In genomic region chr5:103918668-103919367, GRCh38 we compare ENCODE assay signal across 11 cellular contexts.
DNase-seq lines count a peak whose midpoint lies in the region; ATAC-seq and TF ChIP-seq lines count a peak whose summit lies in the region.
"Had no signal": no experiment of that assay in that cellular context is flagged by ENCODE, and none has a peak within 500 bp of the region (broad histone marks: within the 10 kb centered on the region; RNA-seq: fewer than 3 reads in every experiment).

No MANE protein-coding gene starts in this region.

- no peak overlapping the region for H3K18ac ChIP-seq in trophoblast cell (ENCODE audit: low read length)

- no peak overlapping the region for H3K14ac ChIP-seq in trophoblast cell (ENCODE audit: low read length)

- peaks cover 4% of the 10 kb centered on the region for H3K4me1 ChIP-seq in fibroblast of lung (ENCODE audit: control insufficient read depth, extremely low read depth, insufficient read depth, low read length)
- no peaks in the 10 kb centered on the region for H3K4me1 ChIP-seq in trophoblast cell (ENCODE audit: control insufficient read depth in 1 of 2, insufficient read depth in 2 of 2, low read length in 2 of 2)
- H3K4me1 ChIP-seq: testis had no signal

- H3K4ac ChIP-seq in trophoblast cell (ENCODE audit: low read depth, low read length): no peak overlapping the region

- H3K27ac Mint-ChIP-seq in type B pancreatic cell: no peak overlapping the region
- H3K27ac Mint-ChIP-seq: activated naive CD8-positive, alpha-beta T cell treated with anti-CD3 and anti-CD28 coated beads for 36 hours had no signal

- ATAC-seq in HG02623 (IDR thresholded peaks at IDR 0.05; ENCODE audit: unreplicated experiment): no peak

- peaks cover 2% of the 10 kb centered on the region for H3K79me1 ChIP-seq in trophoblast cell (ENCODE audit: low read length)

- H3K27ac ChIP-seq in fibroblast of lung (ENCODE audit: insufficient read depth, low read length): no peak overlapping the region
- peak overlapping the region; percentile 78 for H3K27ac ChIP-seq in trophoblast cell (ENCODE audit: low read depth, low read length)
- H3K27ac ChIP-seq: testis had no signal

- H3K4me2 ChIP-seq in fibroblast of lung (ENCODE audit: extremely low read depth, insufficient read depth, low read length) (no peak overlapping the region), trophoblast cell (ENCODE audit: low read length) (no peak overlapping the region)

- no peaks in the 10 kb centered on the region for H3K27me3 Mint-ChIP-seq in type B pancreatic cell
- H3K27me3 Mint-ChIP-seq: activated naive CD8-positive, alpha-beta T cell treated with anti-CD3 and anti-CD28 coated beads for 36 hours had no signal

- no peak for TF ChIP-seq CTCF in fibroblast of lung (conservative IDR thresholded peaks at IDR 0.05 in 1 of 2, IDR thresholded peaks at IDR 0.05 in 1 of 2; ENCODE audit: low read depth in 1 of 2, low read length in 2 of 2)
- TF ChIP-seq CTCF in type B pancreatic cell (conservative IDR thresholded peaks at IDR 0.05): no peak

- in situ Hi-C loops in G401 (cut with HindIII; ENCODE audit: low sequenced_read_pairs): no loop called here

- no peaks in the 10 kb centered on the region for H3K9me3 ChIP-seq in fibroblast of lung (ENCODE audit: control insufficient read depth, insufficient read depth, low read depth, low read length)
- H3K9me3 ChIP-seq in trophoblast cell (ENCODE audit: insufficient read depth, low read depth, low read length): no peaks in the 10 kb centered on the region
- H3K9me3 ChIP-seq: testis had no signal

- H3K4me1 Mint-ChIP-seq in type B pancreatic cell (ENCODE audit: unreplicated experiment): peaks cover 12% of the 10 kb centered on the region
- H3K4me1 Mint-ChIP-seq: activated naive CD8-positive, alpha-beta T cell treated with anti-CD3 and anti-CD28 coated beads for 36 hours had no signal

- no peaks in the 10 kb centered on the region for H3K27me3 ChIP-seq in fibroblast of lung (ENCODE audit: control insufficient read depth, insufficient read depth, low read length)
- H3K27me3 ChIP-seq in trophoblast cell (ENCODE audit: insufficient read depth, low read length): no peaks in the 10 kb centered on the region
- H3K27me3 ChIP-seq: testis had no signal

- peak; percentile 65 for DNase-seq in G401 (ENCODE audit: low spot score)
- peak; percentile 58 for DNase-seq in NCI-H69 (lab: John Stamatoyannopoulos, UW)
- peak; percentile 55 to 89 for DNase-seq in fibroblast of lung (ENCODE audit: low read depth in 2 of 2)
- peak in 1 of 2 donors; percentile 13 for DNase-seq in trophoblast cell
- no peak for DNase-seq in cerebellum (ENCODE audit: low spot score)
- DNase-seq in DMS 273 treated with DMSO at 0.1 percent for 48 hours (lab: John Stamatoyannopoulos, UW): no peak
- no peak for DNase-seq in type B pancreatic cell (ENCODE audit: extremely low spot score, unreplicated experiment)
- DNase-seq: activated naive CD8-positive, alpha-beta T cell treated with anti-CD3 and anti-CD28 coated beads for 36 hours; NCI-H1436; testis had no signal

- no peak overlapping the region for H4K8ac ChIP-seq in trophoblast cell (ENCODE audit: low read depth, low read length)

- peak overlapping the region; percentile 7 for H2BK5ac ChIP-seq in trophoblast cell (ENCODE audit: low read depth, low read length, poor library complexity)

- H3K4me3 ChIP-seq in fibroblast of lung (replicated peaks in 1 of 4; ENCODE audit: control extremely low read depth in 1 of 4, insufficient read depth in 1 of 4, low read depth in 3 of 4, low read length in 4 of 4) (no peak overlapping the region), trophoblast cell (ENCODE audit: low read depth, low read length) (no peak overlapping the region)
- H3K4me3 ChIP-seq: testis had no signal

- no peak overlapping the region for H3K23ac ChIP-seq in trophoblast cell (ENCODE audit: low read length)

- no peaks in the 10 kb centered on the region for H4K20me1 ChIP-seq in fibroblast of lung (ENCODE audit: control insufficient read depth, extremely low read depth, insufficient read depth, low read length)

- H2BK12ac ChIP-seq in trophoblast cell (ENCODE audit: low read length): no peak overlapping the region

- no peak overlapping the region for H3K9ac ChIP-seq in fibroblast of lung (ENCODE audit: insufficient read depth, low read length)
- H3K9ac ChIP-seq in trophoblast cell (ENCODE audit: low read length): no peak overlapping the region

- H3K36me3 ChIP-seq in fibroblast of lung (ENCODE audit: control insufficient read depth, insufficient read depth, low read length): no peaks in the 10 kb centered on the region
- H3K36me3 ChIP-seq in trophoblast cell (ENCODE audit: control insufficient read depth in 1 of 2, insufficient read depth in 2 of 2, low read length in 2 of 2): no peaks in the 10 kb centered on the region

- H4K91ac ChIP-seq in trophoblast cell (ENCODE audit: low read depth, low read length): no peak overlapping the region

- H3K79me2 ChIP-seq in fibroblast of lung (ENCODE audit: control insufficient read depth, insufficient read depth, low read length) (no peaks in the 10 kb centered on the region), trophoblast cell (ENCODE audit: control insufficient read depth, insufficient read depth, low read length, poor library complexity) (no peaks in the 10 kb centered on the region)

- no peaks in the 10 kb centered on the region for H3K9me3 Mint-ChIP-seq in type B pancreatic cell
- H3K9me3 Mint-ChIP-seq: activated naive CD8-positive, alpha-beta T cell treated with anti-CD3 and anti-CD28 coated beads for 36 hours had no signal

- H2AK5ac ChIP-seq in trophoblast cell (ENCODE audit: low read length): no peak overlapping the region

- no peak overlapping the region for H3K4me3 Mint-ChIP-seq in type B pancreatic cell
- H3K4me3 Mint-ChIP-seq: activated naive CD8-positive, alpha-beta T cell treated with anti-CD3 and anti-CD28 coated beads for 36 hours had no signal

- H2AFZ ChIP-seq in fibroblast of lung (ENCODE audit: low read length): no peak overlapping the region
- no peak overlapping the region for H2AFZ ChIP-seq in trophoblast cell (ENCODE audit: insufficient read depth, low read length, poor library complexity)

- peak overlapping the region; percentile 13 for H2BK120ac ChIP-seq in trophoblast cell (ENCODE audit: insufficient read depth, low read length, poor library complexity)

- no peaks in the 10 kb centered on the region for H3K36me3 Mint-ChIP-seq in type B pancreatic cell
- H3K36me3 Mint-ChIP-seq: activated naive CD8-positive, alpha-beta T cell treated with anti-CD3 and anti-CD28 coated beads for 36 hours had no signal

- no peak overlapping the region for H4K12ac ChIP-seq in trophoblast cell (ENCODE audit: low read depth, low read length)

Comparison
In these comparisons a context has a peak if more than half of its experiments do, and no peak if none do; other contexts are left out.
1. DNase-seq: peak in G401 (single experiment), NCI-H69 (single experiment) and fibroblast of lung (2 of 2); none in cerebellum (single experiment), DMS 273 treated with DMSO at 0.1 percent for 48 hours (single experiment) and type B pancreatic cell (single experiment).